ENCODE assay signal across 1 cellular context in genomic region chr17:44200478-44201155, GRCh38.
TF ChIP-seq lines count a peak whose summit lies in the region.

No MANE protein-coding gene starts in this region.

TF ChIP-seq in K562, 482 proteins besides CTCF, POLR2A, EP300 and RAD21 (continued from another document and continues in another):
- TF ChIP-seq, protein P1, sequence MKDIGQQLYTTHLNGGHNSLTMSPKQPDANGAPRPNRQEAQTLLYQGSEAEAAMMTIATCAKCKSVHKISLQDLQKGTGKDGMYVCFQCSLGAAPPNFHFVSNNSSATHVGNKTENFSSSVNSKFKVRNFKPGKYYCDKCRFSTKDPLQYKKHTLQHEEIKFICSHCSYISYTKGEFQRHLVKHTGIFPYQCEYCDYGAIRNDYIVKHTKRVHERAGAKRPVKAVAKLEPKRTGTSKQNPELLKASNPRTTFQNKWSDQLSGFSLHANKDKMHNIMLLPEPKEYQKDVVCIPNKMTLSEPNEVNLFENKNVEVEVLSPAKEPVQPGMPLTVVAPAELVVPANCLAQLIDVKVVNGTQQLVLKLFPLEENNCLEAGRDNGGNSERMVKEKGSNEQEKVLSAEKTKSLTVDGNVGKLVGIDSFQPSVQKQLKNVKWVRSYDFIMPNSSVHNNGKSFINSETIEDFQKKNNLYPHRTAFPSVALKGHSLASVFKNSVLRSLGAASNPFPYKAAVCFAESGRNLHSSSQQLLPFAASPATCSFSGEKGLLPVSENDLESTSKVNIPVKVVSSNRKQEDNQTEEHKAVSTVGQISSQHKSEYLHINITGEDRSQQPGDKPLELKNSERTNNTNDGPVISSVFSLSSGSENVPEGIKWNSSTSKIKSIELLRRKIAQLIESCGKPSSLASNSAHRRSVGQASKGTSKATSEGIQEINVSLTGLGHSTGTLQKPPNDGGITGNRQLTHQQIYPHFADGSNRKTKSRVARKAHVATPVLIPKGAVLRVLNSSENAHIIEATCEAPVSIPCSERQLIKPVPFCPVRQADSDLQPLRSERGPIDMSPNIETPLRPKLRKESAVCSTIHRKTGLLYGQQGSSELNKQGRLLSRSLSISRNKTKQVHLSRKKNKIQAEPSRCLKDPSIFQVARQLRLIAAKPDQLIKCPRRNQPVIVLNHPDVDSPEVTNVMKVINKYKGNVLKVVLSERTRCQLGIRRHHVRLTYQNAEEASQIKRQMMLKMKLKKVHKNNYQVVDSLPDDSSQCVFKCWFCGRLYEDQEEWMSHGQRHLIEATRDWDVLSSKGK (CRISPR knock-in tag; IDR thresholded peaks at IDR 0.05): no peak
- TF ChIP-seq PRMT5 (CRISPR knock-in tag; IDR thresholded peaks at IDR 0.05): no peak
- no peak for TF ChIP-seq RNF2 (IDR thresholded peaks at IDR 0.05)
- no peak for TF ChIP-seq NCOA1 (IDR thresholded peaks at IDR 0.05; ENCODE audit: low read depth)
- TF ChIP-seq USF1 (CRISPR knock-in tag; IDR thresholded peaks at IDR 0.05): no peak
- no peak for TF ChIP-seq ZSCAN32 (CRISPR knock-in tag; IDR thresholded peaks at IDR 0.05)
- TF ChIP-seq HNRNPK (IDR thresholded peaks at IDR 0.05; ENCODE audit: low read depth, low read length, poor library complexity, severe bottlenecking): no peak
- TF ChIP-seq CREB3L1 (IDR thresholded peaks at IDR 0.05; ENCODE audit: borderline replicate concordance, low read depth): no peak
- TF ChIP-seq GATA2 (CRISPR knock-in tag; IDR thresholded peaks at IDR 0.05): no peak
- TF ChIP-seq TAF15 (IDR thresholded peaks at IDR 0.05; ENCODE audit: low read depth, low read length): no peak
- no peak for TF ChIP-seq THAP7 (CRISPR knock-in tag; IDR thresholded peaks at IDR 0.05)
- peak; percentile 84 for TF ChIP-seq PHF8 (IDR thresholded peaks at IDR 0.05; ENCODE audit: borderline replicate concordance, low read length)
- TF ChIP-seq HDGF (IDR thresholded peaks at IDR 0.05): no peak
- TF ChIP-seq HDAC8 (tag; IDR thresholded peaks at IDR 0.05): no peak
- no peak for TF ChIP-seq HLTF (IDR thresholded peaks at IDR 0.05)
- TF ChIP-seq TEAD1 (CRISPR knock-in tag; IDR thresholded peaks at IDR 0.05): no peak
- no peak for TF ChIP-seq ZNF217 (CRISPR knock-in tag; IDR thresholded peaks at IDR 0.05)
- TF ChIP-seq U2AF2 (optimal IDR thresholded peaks at IDR 0.05; ENCODE audit: low read depth, low read length): no peak
- no peak for TF ChIP-seq KAT2B (IDR thresholded peaks at IDR 0.05; ENCODE audit: low read depth, low read length)
- TF ChIP-seq OTX1 (CRISPR knock-in tag; IDR thresholded peaks at IDR 0.05): no peak
- TF ChIP-seq, protein P2, sequence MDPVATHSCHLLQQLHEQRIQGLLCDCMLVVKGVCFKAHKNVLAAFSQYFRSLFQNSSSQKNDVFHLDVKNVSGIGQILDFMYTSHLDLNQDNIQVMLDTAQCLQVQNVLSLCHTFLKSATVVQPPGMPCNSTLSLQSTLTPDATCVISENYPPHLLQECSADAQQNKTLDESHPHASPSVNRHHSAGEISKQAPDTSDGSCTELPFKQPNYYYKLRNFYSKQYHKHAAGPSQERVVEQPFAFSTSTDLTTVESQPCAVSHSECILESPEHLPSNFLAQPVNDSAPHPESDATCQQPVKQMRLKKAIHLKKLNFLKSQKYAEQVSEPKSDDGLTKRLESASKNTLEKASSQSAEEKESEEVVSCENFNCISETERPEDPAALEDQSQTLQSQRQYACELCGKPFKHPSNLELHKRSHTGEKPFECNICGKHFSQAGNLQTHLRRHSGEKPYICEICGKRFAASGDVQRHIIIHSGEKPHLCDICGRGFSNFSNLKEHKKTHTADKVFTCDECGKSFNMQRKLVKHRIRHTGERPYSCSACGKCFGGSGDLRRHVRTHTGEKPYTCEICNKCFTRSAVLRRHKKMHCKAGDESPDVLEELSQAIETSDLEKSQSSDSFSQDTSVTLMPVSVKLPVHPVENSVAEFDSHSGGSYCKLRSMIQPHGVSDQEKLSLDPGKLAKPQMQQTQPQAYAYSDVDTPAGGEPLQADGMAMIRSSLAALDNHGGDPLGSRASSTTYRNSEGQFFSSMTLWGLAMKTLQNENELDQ (CRISPR knock-in tag; IDR thresholded peaks at IDR 0.05; ENCODE audit: borderline replicate concordance): no peak
- TF ChIP-seq GATAD2B (IDR thresholded peaks at IDR 0.05; ENCODE audit: borderline replicate concordance): no peak
- TF ChIP-seq, protein P3, sequence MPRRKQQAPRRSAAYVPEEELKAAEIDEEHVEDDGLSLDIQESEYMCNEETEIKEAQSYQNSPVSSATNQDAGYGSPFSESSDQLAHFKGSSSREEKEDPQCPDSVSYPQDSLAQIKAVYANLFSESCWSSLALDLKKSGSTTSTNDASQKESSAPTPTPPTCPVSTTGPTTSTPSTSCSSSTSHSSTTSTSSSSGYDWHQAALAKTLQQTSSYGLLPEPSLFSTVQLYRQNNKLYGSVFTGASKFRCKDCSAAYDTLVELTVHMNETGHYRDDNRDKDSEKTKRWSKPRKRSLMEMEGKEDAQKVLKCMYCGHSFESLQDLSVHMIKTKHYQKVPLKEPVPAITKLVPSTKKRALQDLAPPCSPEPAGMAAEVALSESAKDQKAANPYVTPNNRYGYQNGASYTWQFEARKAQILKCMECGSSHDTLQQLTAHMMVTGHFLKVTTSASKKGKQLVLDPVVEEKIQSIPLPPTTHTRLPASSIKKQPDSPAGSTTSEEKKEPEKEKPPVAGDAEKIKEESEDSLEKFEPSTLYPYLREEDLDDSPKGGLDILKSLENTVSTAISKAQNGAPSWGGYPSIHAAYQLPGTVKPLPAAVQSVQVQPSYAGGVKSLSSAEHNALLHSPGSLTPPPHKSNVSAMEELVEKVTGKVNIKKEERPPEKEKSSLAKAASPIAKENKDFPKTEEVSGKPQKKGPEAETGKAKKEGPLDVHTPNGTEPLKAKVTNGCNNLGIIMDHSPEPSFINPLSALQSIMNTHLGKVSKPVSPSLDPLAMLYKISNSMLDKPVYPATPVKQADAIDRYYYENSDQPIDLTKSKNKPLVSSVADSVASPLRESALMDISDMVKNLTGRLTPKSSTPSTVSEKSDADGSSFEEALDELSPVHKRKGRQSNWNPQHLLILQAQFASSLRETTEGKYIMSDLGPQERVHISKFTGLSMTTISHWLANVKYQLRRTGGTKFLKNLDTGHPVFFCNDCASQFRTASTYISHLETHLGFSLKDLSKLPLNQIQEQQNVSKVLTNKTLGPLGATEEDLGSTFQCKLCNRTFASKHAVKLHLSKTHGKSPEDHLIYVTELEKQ (CRISPR knock-in tag; IDR thresholded peaks at IDR 0.05): no peak
- TF ChIP-seq GABPA (tag; conservative IDR thresholded peaks at IDR 0.05; ENCODE audit: low read depth): peak; percentile 73
- TF ChIP-seq NR3C1 (CRISPR knock-in tag; IDR thresholded peaks at IDR 0.05): no peak
- TF ChIP-seq GTF2E2 (tag; IDR thresholded peaks at IDR 0.05): no peak
- no peak for TF ChIP-seq RB1 (IDR thresholded peaks at IDR 0.05; ENCODE audit: low read depth)
- no peak for TF ChIP-seq FOXA3 (CRISPR knock-in tag; conservative IDR thresholded peaks at IDR 0.05 in 1 of 2, IDR thresholded peaks at IDR 0.05 in 1 of 2)
- TF ChIP-seq ZNF282 (CRISPR knock-in tag; IDR thresholded peaks at IDR 0.05): no peak
- TF ChIP-seq ZNF311 (CRISPR knock-in tag; IDR thresholded peaks at IDR 0.05): no peak
- no peak for TF ChIP-seq MIER1 (IDR thresholded peaks at IDR 0.05; ENCODE audit: low read depth)
- TF ChIP-seq MEF2D (tag; conservative IDR thresholded peaks at IDR 0.05; ENCODE audit: low read depth): no peak
- no peak for TF ChIP-seq KAT7 (CRISPR knock-in tag; IDR thresholded peaks at IDR 0.05; ENCODE audit: borderline replicate concordance)
- no peak for TF ChIP-seq FOXK2 (conservative IDR thresholded peaks at IDR 0.05 in 1 of 2, IDR thresholded peaks at IDR 0.05 in 1 of 2; ENCODE audit: low read depth in 2 of 2)
- TF ChIP-seq, protein P4, sequence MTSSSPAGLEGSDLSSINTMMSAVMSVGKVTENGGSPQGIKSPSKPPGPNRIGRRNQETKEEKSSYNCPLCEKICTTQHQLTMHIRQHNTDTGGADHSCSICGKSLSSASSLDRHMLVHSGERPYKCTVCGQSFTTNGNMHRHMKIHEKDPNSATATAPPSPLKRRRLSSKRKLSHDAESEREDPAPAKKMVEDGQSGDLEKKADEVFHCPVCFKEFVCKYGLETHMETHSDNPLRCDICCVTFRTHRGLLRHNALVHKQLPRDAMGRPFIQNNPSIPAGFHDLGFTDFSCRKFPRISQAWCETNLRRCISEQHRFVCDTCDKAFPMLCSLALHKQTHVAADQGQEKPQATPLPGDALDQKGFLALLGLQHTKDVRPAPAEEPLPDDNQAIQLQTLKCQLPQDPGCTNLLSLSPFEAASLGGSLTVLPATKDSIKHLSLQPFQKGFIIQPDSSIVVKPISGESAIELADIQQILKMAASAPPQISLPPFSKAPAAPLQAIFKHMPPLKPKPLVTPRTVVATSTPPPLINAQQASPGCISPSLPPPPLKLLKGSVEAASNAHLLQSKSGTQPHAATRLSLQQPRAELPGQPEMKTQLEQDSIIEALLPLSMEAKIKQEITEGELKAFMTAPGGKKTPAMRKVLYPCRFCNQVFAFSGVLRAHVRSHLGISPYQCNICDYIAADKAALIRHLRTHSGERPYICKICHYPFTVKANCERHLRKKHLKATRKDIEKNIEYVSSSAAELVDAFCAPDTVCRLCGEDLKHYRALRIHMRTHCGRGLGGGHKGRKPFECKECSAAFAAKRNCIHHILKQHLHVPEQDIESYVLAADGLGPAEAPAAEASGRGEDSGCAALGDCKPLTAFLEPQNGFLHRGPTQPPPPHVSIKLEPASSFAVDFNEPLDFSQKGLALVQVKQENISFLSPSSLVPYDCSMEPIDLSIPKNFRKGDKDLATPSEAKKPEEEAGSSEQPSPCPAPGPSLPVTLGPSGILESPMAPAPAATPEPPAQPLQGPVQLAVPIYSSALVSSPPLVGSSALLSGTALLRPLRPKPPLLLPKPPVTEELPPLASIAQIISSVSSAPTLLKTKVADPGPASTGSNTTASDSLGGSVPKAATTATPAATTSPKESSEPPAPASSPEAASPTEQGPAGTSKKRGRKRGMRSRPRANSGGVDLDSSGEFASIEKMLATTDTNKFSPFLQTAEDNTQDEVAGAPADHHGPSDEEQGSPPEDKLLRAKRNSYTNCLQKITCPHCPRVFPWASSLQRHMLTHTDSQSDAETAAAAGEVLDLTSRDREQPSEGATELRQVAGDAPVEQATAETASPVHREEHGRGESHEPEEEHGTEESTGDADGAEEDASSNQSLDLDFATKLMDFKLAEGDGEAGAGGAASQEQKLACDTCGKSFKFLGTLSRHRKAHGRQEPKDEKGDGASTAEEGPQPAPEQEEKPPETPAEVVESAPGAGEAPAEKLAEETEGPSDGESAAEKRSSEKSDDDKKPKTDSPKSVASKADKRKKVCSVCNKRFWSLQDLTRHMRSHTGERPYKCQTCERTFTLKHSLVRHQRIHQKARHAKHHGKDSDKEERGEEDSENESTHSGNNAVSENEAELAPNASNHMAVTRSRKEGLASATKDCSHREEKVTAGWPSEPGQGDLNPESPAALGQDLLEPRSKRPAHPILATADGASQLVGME (CRISPR knock-in tag; IDR thresholded peaks at IDR 0.05): no peak
- TF ChIP-seq ZNF512 (tag; IDR thresholded peaks at IDR 0.05): no peak
- no peak for TF ChIP-seq DLX4 (CRISPR knock-in tag; IDR thresholded peaks at IDR 0.05)
- TF ChIP-seq ZNF449 (CRISPR knock-in tag; IDR thresholded peaks at IDR 0.05): no peak
